ENCODE assay signal across 1 cellular context in genomic region chr4:16125571-16126445, GRCh38.
TF ChIP-seq lines count a peak whose summit lies in the region.

No MANE protein-coding gene starts in this region.

TF ChIP-seq in SK-N-SH treated with all-trans-retinoic acid at 6 μM for 48 hours, 23 proteins besides CTCF, POLR2A, EP300 and RAD21 (continued from another document):
- TF ChIP-seq PPARA (CRISPR knock-in tag; IDR thresholded peaks at IDR 0.05; ENCODE audit: borderline replicate concordance): no peak
TF ChIP-seq in SK-N-SH treated with all-trans-retinoic acid at 6 μM for 48 hours: peak in this region for 0.
